Comparison of ENCODE assay signal across 8 cellular contexts in the genomic region with DNA sequence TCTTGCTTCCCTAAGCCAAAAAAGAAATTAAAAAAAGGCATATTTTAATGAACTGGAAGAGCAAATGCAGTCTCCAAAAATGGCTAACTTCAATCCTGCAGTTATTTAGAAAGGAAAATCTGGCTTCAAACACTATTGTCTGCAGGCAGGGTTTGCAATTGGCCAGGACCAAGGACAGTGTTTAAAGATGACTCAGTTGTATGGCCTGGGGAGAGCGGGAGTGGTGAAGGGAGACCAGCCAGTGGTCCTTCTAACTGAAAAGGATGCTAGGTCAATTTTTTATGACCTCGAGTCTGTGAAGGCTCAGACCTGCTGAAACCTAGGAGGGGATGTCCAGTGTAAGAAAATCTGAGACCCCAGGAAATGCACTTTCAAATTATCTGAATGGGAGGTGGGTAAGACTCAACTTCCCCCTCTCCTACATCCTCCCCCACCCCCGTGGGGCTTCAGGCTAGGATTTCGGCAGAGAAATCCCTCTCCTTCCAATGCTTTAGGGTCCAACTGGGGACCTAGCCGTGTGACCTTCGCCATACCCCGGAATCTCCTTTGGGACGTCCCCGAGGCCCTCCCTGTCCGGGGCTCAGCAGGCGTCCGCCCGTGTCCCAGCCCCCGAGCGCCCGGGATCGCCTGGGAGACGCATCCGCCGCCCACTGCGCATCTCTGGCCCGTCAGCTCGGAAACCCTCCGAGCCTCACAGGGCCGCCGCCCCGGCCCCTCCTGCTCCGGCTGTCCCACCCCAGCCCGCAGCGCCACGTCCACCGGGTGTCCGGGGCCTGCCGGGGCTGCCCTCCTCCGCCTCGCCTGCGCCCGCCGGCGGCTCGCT. TPM values are rescaled to one million over a fixed set of nuclear protein-coding genes. Genes with fewer than 3 reads are reported as not detected.
DNase-seq lines count a peak whose midpoint lies in the region; ATAC-seq, FAIRE-seq and TF ChIP-seq lines count a peak whose summit lies in the region.

No MANE protein-coding gene starts in this region.

- peak overlapping the region; percentile 63 to 88 (median 77) for H3K4me3 Mint-ChIP-seq in CD8-positive, alpha-beta memory T cell

- H2BK5ac ChIP-seq in H1 (ENCODE audit: low read depth, low read length), result no peak overlapping the region

- H3K36me3 Mint-ChIP-seq in CD8-positive, alpha-beta memory T cell, result no peaks in the 10 kb centered on the region

- H2BK20ac ChIP-seq in H1 (ENCODE audit: low read length), result no peak overlapping the region

- H3K18ac ChIP-seq in H1 (ENCODE audit: extremely low read depth, low read length), result no peak overlapping the region

- H3K4ac ChIP-seq in H1 (replicated peaks; ENCODE audit: insufficient read length, low read depth, low read length), result no peak overlapping the region

- H3K27me3 Mint-ChIP-seq in CD8-positive, alpha-beta memory T cell, result peaks cover 28 to 62% of the 10 kb centered on the region in 2 donors

- no peak overlapping the region for H3K27ac ChIP-seq in CD8-positive, alpha-beta memory T cell (ENCODE audit: low read depth, low read length)
- no peak overlapping the region for H3K27ac ChIP-seq in SJCRH30
- H3K27ac ChIP-seq in H1 (ENCODE audit: low read depth, low read length), result no peak overlapping the region
- H3K27ac ChIP-seq in upper lobe of right lung, result no peak overlapping the region

- no peaks in the 10 kb centered on the region for H3K27me3 ChIP-seq in CD8-positive, alpha-beta memory T cell (ENCODE audit: insufficient read depth, low read length, poor library complexity, severe bottlenecking)
- no peaks in the 10 kb centered on the region for H3K27me3 ChIP-seq in SJCRH30
- peaks cover 2 to 14% (median 9%) of the 10 kb centered on the region in 4 experiments for H3K27me3 ChIP-seq in H1 (replicated peaks in 1 of 4; ENCODE audit: control insufficient read depth in 3 of 4, extremely low read depth in 1 of 4, insufficient read depth in 3 of 4, low read length in 3 of 4)
- peaks cover 17% of the 10 kb centered on the region for H3K27me3 ChIP-seq in upper lobe of right lung

- 0 out of 2 replicates have a peak overlapping the region, but pooled peaks have one; percentile 43 for H2AFZ ChIP-seq in H1 (ENCODE audit: low read length)

- no peaks in the 10 kb centered on the region for H3K9me3 Mint-ChIP-seq in CD8-positive, alpha-beta memory T cell

- TF ChIP-seq POLR2A in H1 (IDR thresholded peaks at IDR 0.05; ENCODE audit: control extremely low read depth in 1 of 2, low read depth in 2 of 2, low read length in 2 of 2), result no peak

- peak overlapping the region; percentile 22; the same call in 1 of the 2 replicates for H4K8ac ChIP-seq in H1 (ENCODE audit: extremely low read depth, insufficient read depth, low read length)

- H2BK120ac ChIP-seq in H1 (replicated peaks; ENCODE audit: low read depth, low read length), result no peak overlapping the region

- no peak overlapping the region for H2BK12ac ChIP-seq in H1 (ENCODE audit: low read depth, low read length)

- CTCF ChIA-PET in CD8-positive, alpha-beta memory T cell (lab: Charles Lee), result no interaction called here
- CTCF ChIA-PET in H1 (lab: Charles Lee; ENCODE audit: partially characterized antibody), result no interaction called here

- WGBS in H1 (ENCODE audit: extremely low coverage in 1 of 2, insufficient coverage in 1 of 2, insufficient read length in 1 of 2, insufficient replicate concordance in 2 of 2, low coverage in 1 of 2, low lambda C conversion rate in 2 of 2, missing lambda C conversion rate in 1 of 2), 2 experiments, result 3% methylated on average over 22 of the region's 41 CpGs; no CpG with 5 or more reads in 1 of the 2 experiments

- peaks cover 4% of the 10 kb centered on the region for H3K4me1 ChIP-seq in CD8-positive, alpha-beta memory T cell (ENCODE audit: insufficient read depth, low read length)
- H3K4me1 ChIP-seq in SJCRH30 (no peaks in the 10 kb centered on the region; the same call in 1 of the 2 replicates), H1 (replicated peaks in 1 of 4; ENCODE audit: control insufficient read depth in 3 of 4, insufficient read depth in 4 of 4, low read length in 3 of 4) (peaks cover 0 to 3% (median under 1%) of the 10 kb centered on the region in 4 experiments; a peak in 2 of 7 replicates), upper lobe of right lung (peaks cover 3% of the 10 kb centered on the region)

- no peaks in the 10 kb centered on the region for H3K36me3 ChIP-seq in CD8-positive, alpha-beta memory T cell (ENCODE audit: insufficient read depth, low read length)
- H3K36me3 ChIP-seq in SJCRH30 (no peaks in the 10 kb centered on the region), H1 (ENCODE audit: control insufficient read depth in 2 of 4, insufficient read depth in 4 of 4, low read length in 3 of 4) (no peaks in the 10 kb centered on the region), upper lobe of right lung (no peaks in the 10 kb centered on the region)

- TF ChIP-seq RAD21 in H1 (IDR thresholded peaks at IDR 0.05 in 1 of 2, conservative IDR thresholded peaks at IDR 0.05 in 1 of 2; ENCODE audit: low read depth in 2 of 2, low read length in 2 of 2), result no peak

- H2AK5ac ChIP-seq in H1 (ENCODE audit: low read depth, low read length), result no peak overlapping the region

- H3K4me2 ChIP-seq in H1 (ENCODE audit: insufficient read depth in 1 of 2, low read depth in 2 of 2, low read length in 2 of 2), result peak overlapping the region; percentile 55 to 78

- peak in 1 of 5 donors; percentile 1 for DNase-seq in CD8-positive, alpha-beta memory T cell
- DNase-seq in SJCRH30 (peak; percentile 43 to 57), H1 (ENCODE audit: low read depth in 1 of 2, low spot score in 2 of 2) (peak in 1 of 2 experiments; percentile 83), midbrain (lab: John Stamatoyannopoulos, UW) (peak; percentile 28), upper lobe of right lung (no peak), NCI-H2107 (lab: John Stamatoyannopoulos, UW) (no peak)

- ATAC-seq in GM19035 (IDR thresholded peaks at IDR 0.05; ENCODE audit: unreplicated experiment) (peak; percentile 41), HG03280 (IDR thresholded peaks at IDR 0.05; ENCODE audit: unreplicated experiment) (peak; percentile 42), upper lobe of right lung (peak; percentile 69)

- POLR2A ChIA-PET in CD8-positive, alpha-beta memory T cell (lab: Charles Lee), result no interaction called here
- POLR2A ChIA-PET in H1 (lab: Charles Lee; ENCODE audit: partially characterized antibody), result interaction anchor here (1.2 kb wide), 1 partner anchor 75 kb away, joined by 4 read pairs; no protein-coding TSS in a partner anchor

- peak overlapping the region in 2 of 8 donors; percentile 43 to 80 for H3K27ac Mint-ChIP-seq in CD8-positive, alpha-beta memory T cell

- no peaks in the 10 kb centered on the region for H3K9me3 ChIP-seq in CD8-positive, alpha-beta memory T cell (ENCODE audit: low read length)
- H3K9me3 ChIP-seq in SJCRH30 (replicated peaks) (no peaks in the 10 kb centered on the region), H1 (ENCODE audit: insufficient read depth in 2 of 2, low read depth in 1 of 2, low read length in 1 of 2) (no peaks in the 10 kb centered on the region), upper lobe of right lung (no peaks in the 10 kb centered on the region)

- H3K23ac ChIP-seq in H1 (ENCODE audit: insufficient read length), result no peak overlapping the region

- FAIRE-seq in H1 (lab: Jason Lieb, UNC), result no peak

- H3K79me2 ChIP-seq in H1 (ENCODE audit: control insufficient read depth in 1 of 2, insufficient read depth in 2 of 2, low read length in 2 of 2), result no peaks in the 10 kb centered on the region

- no peaks in the 10 kb centered on the region for H4K20me1 ChIP-seq in H1 (replicated peaks in 1 of 2; ENCODE audit: control insufficient read depth in 1 of 2, insufficient read depth in 2 of 2, low read length in 2 of 2)

- intact Hi-C loops in upper lobe of right lung (cut with DNase I), result no loop called here

- no peaks in the 10 kb centered on the region for H3K79me1 ChIP-seq in H1 (ENCODE audit: low read depth, low read length)

- H3K4me3 ChIP-seq in CD8-positive, alpha-beta memory T cell (ENCODE audit: low read length), result peak overlapping the region; percentile 21
- H3K4me3 ChIP-seq in SJCRH30 (peak overlapping the region; percentile 58), H1 (ENCODE audit: extremely low read depth in 1 of 4, insufficient read depth in 2 of 4, low read depth in 3 of 4, low read length in 4 of 4) (peak overlapping the region; percentile 57 to 74 (median 63)), upper lobe of right lung (peak overlapping the region; percentile 66)

- TF ChIP-seq EP300 in H1 (IDR thresholded peaks at IDR 0.05; ENCODE audit: borderline replicate concordance in 1 of 2, low read depth in 2 of 2, low read length in 2 of 2), result no peak

- H3K56ac ChIP-seq in H1 (replicated peaks; ENCODE audit: insufficient read length, low read depth, low read length), result no peak overlapping the region

- peaks cover 6 to 19% (median 9%) of the 10 kb centered on the region in 3 donors for H3K4me1 Mint-ChIP-seq in CD8-positive, alpha-beta memory T cell

- H2BK15ac ChIP-seq in H1 (ENCODE audit: low read length), result no peak overlapping the region

- no peak overlapping the region for H4K91ac ChIP-seq in H1 (replicated peaks; ENCODE audit: insufficient read length, low read length)

- H3K23me2 ChIP-seq in H1 (ENCODE audit: low read depth, low read length), result peaks cover 10% of the 10 kb centered on the region

- TF ChIP-seq CTCF in H1 (IDR thresholded peaks at IDR 0.05; ENCODE audit: control extremely low read depth in 1 of 3, insufficient read depth in 1 of 3, low read depth in 1 of 3, low read length in 3 of 3) (no peak), upper lobe of right lung (IDR thresholded peaks at IDR 0.05) (no peak)

- H4K5ac ChIP-seq in H1 (ENCODE audit: insufficient read length, low read depth, low read length), result no peak overlapping the region

- H3K14ac ChIP-seq in H1 (ENCODE audit: insufficient read length), result no peak overlapping the region

- H3K9ac ChIP-seq in H1 (replicated peaks in 1 of 4; ENCODE audit: extremely low read depth in 1 of 4, low read depth in 3 of 4, low read length in 3 of 4), result peak overlapping the region in 1 of 4 experiments; percentile 40; a peak in 1 of 7 replicates

RNA-seq across cellular contexts. Expression of gene RIMKLA, which starts 0.6 kb away (rescaled TPM):
- total RNA-seq in CD8-positive, alpha-beta memory T cell, result 1 to 10 TPM; 1.4 to 2.0 TPM
- polyA plus RNA-seq in CD8-positive, alpha-beta memory T cell, result 0.24 TPM
- total RNA-seq in SJCRH30 (2014; rRNA removed; shearing (Covaris generic)), result 0.02 and 0.10 TPM in 2 replicates
- 5.8 TPM in 2 replicates for total RNA-seq in H1 (2021; fragmentation: NEBNext Ultra II Directional; extraction: Animal tissue kit (Norgen Biotek cat#: 25700))
- polyA plus RNA-seq in H1 (2011; rRNA removed), result 2.2 and 3.2 TPM in 2 replicates
- 3.2 TPM for polyA plus RNA-seq in H1 (2011; cell fraction: cytosol; rRNA removed)
- 2.7 TPM for polyA plus RNA-seq in H1 (2011; cell fraction: nucleus; rRNA removed)
- 3.1 to 3.9 TPM (median 3.6 TPM) in 4 replicates for polyA plus RNA-seq in H1 (2012, experiment 1 of 2)
- polyA plus RNA-seq in H1 (2012, experiment 2 of 2), result 1.0 TPM
- 2.2 TPM for polyA plus RNA-seq in H1 (2013, experiment 1 of 2)
- 2.2 TPM for polyA plus RNA-seq in H1 (2013, experiment 2 of 2)
- 6.4 and 10.0 TPM in 2 replicates for polyA minus RNA-seq in H1 (2011; rRNA and poly(A)+ RNA removed)
- polyA minus RNA-seq in H1 (2011; cell fraction: cytosol; rRNA and poly(A)+ RNA removed), result 5.1 TPM
- 3.2 TPM for polyA minus RNA-seq in H1 (2011; cell fraction: nucleus; rRNA and poly(A)+ RNA removed)
- 10.4 TPM for total RNA-seq in upper lobe of right lung

RNA-seq across cellular contexts. Expression of gene FOXJ3, which starts 45.0 kb away (rescaled TPM):
- 10 to 100 TPM; 48.0 to 48.3 TPM for total RNA-seq in CD8-positive, alpha-beta memory T cell
- polyA plus RNA-seq in CD8-positive, alpha-beta memory T cell, result 35.7 TPM
- 66.5 and 79.1 TPM in 2 replicates for total RNA-seq in SJCRH30 (2014; rRNA removed; shearing (Covaris generic))
- total RNA-seq in H1 (2021; fragmentation: NEBNext Ultra II Directional; extraction: Animal tissue kit (Norgen Biotek cat#: 25700)), result 43.8 and 48.6 TPM in 2 replicates
- polyA plus RNA-seq in H1 (2011; rRNA removed), result 38.8 and 51.9 TPM in 2 replicates
- 29.2 TPM for polyA plus RNA-seq in H1 (2011; cell fraction: cytosol; rRNA removed)
- polyA plus RNA-seq in H1 (2011; cell fraction: nucleus; rRNA removed), result 53.1 TPM
- polyA plus RNA-seq in H1 (2012, experiment 1 of 2), result 16.5 to 22.0 TPM (median 20.4 TPM) in 4 replicates
- polyA plus RNA-seq in H1 (2012, experiment 2 of 2), result 3.3 TPM
- polyA plus RNA-seq in H1 (2013, experiment 1 of 2), result 28.2 TPM
- 27.9 TPM for polyA plus RNA-seq in H1 (2013, experiment 2 of 2)
- 81.6 and 120 TPM in 2 replicates for polyA minus RNA-seq in H1 (2011; rRNA and poly(A)+ RNA removed)
- 25.5 TPM for polyA minus RNA-seq in H1 (2011; cell fraction: cytosol; rRNA and poly(A)+ RNA removed)
- polyA minus RNA-seq in H1 (2011; cell fraction: nucleus; rRNA and poly(A)+ RNA removed), result 71.6 TPM
- 47.0 TPM for total RNA-seq in upper lobe of right lung

Comparison
In these comparisons a context has a peak if more than half of its experiments do, and no peak if none do; other contexts are left out.
1. DNase-seq: peak in SJCRH30 (2 of 2) and midbrain (single experiment); none in upper lobe of right lung (single experiment) and NCI-H2107 (single experiment).
2. Peak in every context shown above with its lines, with median percentiles within 50 percentile points of each other: H3K4me3 ChIP-seq and ATAC-seq.